In the genomic region with DNA sequence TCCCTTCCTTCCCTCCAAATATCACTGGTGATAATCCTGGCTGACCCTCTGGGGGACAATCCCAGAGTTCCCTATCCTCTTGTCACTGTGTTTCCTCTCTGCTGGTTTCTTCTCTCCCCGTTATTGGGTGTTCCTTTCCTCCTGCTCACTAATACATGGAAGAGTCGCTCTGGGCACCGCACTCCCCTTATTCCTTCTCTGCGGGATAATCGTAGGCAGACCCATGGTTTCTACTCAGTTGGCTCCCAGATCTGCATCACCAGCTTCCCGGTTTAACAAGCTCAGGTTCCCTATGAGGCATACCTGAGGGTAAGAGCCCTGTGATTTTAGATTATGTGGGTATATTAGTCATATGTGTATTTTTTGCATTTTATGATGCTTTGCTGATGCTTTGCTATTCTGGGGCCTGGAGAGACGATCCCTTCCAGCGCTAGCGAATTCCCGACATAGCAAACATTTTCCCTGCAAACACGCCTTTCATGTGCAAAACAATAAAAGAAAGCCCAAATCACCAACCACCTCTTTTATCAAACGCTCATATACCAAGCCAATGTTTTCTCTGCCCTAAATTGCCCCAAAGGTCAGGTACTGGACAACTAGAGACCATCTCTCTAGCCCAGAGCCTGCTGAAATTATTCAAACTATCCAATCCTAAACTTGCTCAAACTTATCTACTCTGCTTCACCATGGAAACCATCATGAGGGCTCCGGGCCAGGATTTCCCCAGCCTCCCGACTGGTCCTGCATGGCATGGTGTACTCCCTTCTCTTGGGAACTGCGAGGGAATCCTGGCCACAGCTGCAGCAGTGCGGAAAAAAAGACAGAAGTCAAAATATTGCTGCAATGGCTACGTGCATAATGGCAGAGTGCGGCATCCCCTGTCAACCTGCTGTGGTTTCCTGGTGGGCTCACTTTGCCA, we compare ENCODE assay signal across 23 cellular contexts.
"Had no signal": no experiment of that assay in that cellular context is flagged by ENCODE, and none has a peak within 500 bp of the region (broad histone marks: within the 10 kb centered on the region; RNA-seq: fewer than 3 reads in every experiment).

No MANE protein-coding gene starts in this region.

- H3K4me1 Mint-ChIP-seq: natural killer cell; stimulated activated naive B cell treated with anti-CD40 and anti-IgM and Interleukin-4, amounts not matched to agents 10 μg/mL and 1 μg/mL and 100 μg/mL, for 72 hours; T-cell had no signal

- ATAC-seq: gastrocnemius medialis; natural killer cell; pancreas; psoas muscle; stimulated activated naive B cell treated with anti-CD40 and anti-IgM and Interleukin-4, amounts not matched to agents 10 μg/mL and 1 μg/mL and 100 μg/mL, for 72 hours; T-cell had no signal

- H3K27ac Mint-ChIP-seq: activated naive CD8-positive, alpha-beta T cell; brain; natural killer cell; stimulated activated naive B cell treated with anti-CD40 and anti-IgM and Interleukin-4, amounts not matched to agents 10 μg/mL and 1 μg/mL and 100 μg/mL, for 72 hours; T-cell had no signal

- H3K4me1 ChIP-seq: ascending aorta, colonic mucosa, gastrocnemius medialis, pancreas, psoas muscle, stomach, thyroid gland had no signal

- DNase-seq: activated CD4-positive, alpha-beta T cell treated with anti-CD3 and anti-CD28 coated beads for 4 hours; activated CD4-positive, alpha-beta T cell treated with anti-CD3 and anti-CD28 coated beads, Interleukin-2, amount 50 U/mL, for 4 hours; activated effector memory CD4-positive, alpha-beta T cell treated with Interleukin-2 at 50 U/mL for 16 hours; activated naive CD4-positive, alpha-beta T cell treated with Interleukin-2 at 50 U/mL for 16 hours; cerebellar nuclear complex; colonic mucosa; effector memory CD4-positive, alpha-beta T cell; erythroblast; gastrocnemius medialis; glutamatergic neuron; natural killer cell; pancreas; psoas muscle; stimulated activated CD4-positive, alpha-beta T cell treated with anti-CD3 and anti-CD28 coated beads, Interleukin-15, amount 100 ng/mL, for 24 hours; stimulated activated CD4-positive, alpha-beta T cell treated with anti-CD3 and anti-CD28 coated beads, Interleukin-2, amount 100 ng/mL, for 24 hours; stimulated activated naive B cell treated with anti-CD40 and anti-IgM and Interleukin-4, amounts not matched to agents 10 μg/mL and 1 μg/mL and 100 μg/mL, for 72 hours; stomach; T-cell; thyroid gland had no signal

- H3K9me3 ChIP-seq: ascending aorta, colonic mucosa, gastrocnemius medialis, pancreas, psoas muscle, stomach, thyroid gland had no signal

- H3K27me3 ChIP-seq: ascending aorta, colonic mucosa, gastrocnemius medialis, pancreas, thyroid gland had no signal

- H3K36me3 Mint-ChIP-seq: activated naive CD8-positive, alpha-beta T cell; brain; natural killer cell; stimulated activated naive B cell treated with anti-CD40 and anti-IgM and Interleukin-4, amounts not matched to agents 10 μg/mL and 1 μg/mL and 100 μg/mL, for 72 hours; T-cell had no signal

- H3K27ac ChIP-seq: ascending aorta, cardiac muscle cell, colonic mucosa, gastrocnemius medialis, pancreas, psoas muscle, stomach, thyroid gland had no signal

- H3K4me3 Mint-ChIP-seq: activated naive CD8-positive, alpha-beta T cell; brain; natural killer cell; stimulated activated naive B cell treated with anti-CD40 and anti-IgM and Interleukin-4, amounts not matched to agents 10 μg/mL and 1 μg/mL and 100 μg/mL, for 72 hours; T-cell had no signal

- H3K4me3 ChIP-seq: ascending aorta, cardiac muscle cell, colonic mucosa, gastrocnemius medialis, pancreas, psoas muscle, stomach, thyroid gland had no signal

- H3K36me3 ChIP-seq: ascending aorta, cardiac muscle cell, colonic mucosa, gastrocnemius medialis, pancreas, stomach, thyroid gland had no signal
